12 cellular contexts compared by ENCODE assay signal in genomic region chr17:77491921-77492445, GRCh38.
DNase-seq lines count a peak whose midpoint lies in the region; ATAC-seq and TF ChIP-seq lines count a peak whose summit lies in the region.
"Had no signal": no experiment of that assay in that cellular context is flagged by ENCODE, and none has a peak within 500 bp of the region (broad histone marks: within the 10 kb centered on the region; RNA-seq: fewer than 3 reads in every experiment).

No MANE protein-coding gene starts in this region.

- TF ChIP-seq CTCF in CD8-positive, alpha-beta T cell (IDR thresholded peaks at IDR 0.05), result no peak
- no peak for TF ChIP-seq CTCF in mucosa of descending colon (IDR thresholded peaks at IDR 0.05)

- H3K9me3 Mint-ChIP-seq in CD8-positive, alpha-beta T cell, result no peaks in the 10 kb centered on the region
- H3K9me3 Mint-ChIP-seq in activated T-helper 17 cell treated with anti-CD3 and anti-CD28 coated beads, Interleukin-2, amount 50 U/mL, for 72 hours, result no peaks in the 10 kb centered on the region

- peaks cover 31% of the 10 kb centered on the region for H3K4me1 ChIP-seq in CD8-positive, alpha-beta T cell (ENCODE audit: insufficient read depth, low read length)
- no peaks in the 10 kb centered on the region for H3K4me1 ChIP-seq in mucosa of descending colon (ENCODE audit: low read depth)
- H3K4me1 ChIP-seq: body of pancreas had no signal

- H3K27me3 Mint-ChIP-seq in CD8-positive, alpha-beta T cell (ENCODE audit: low read depth), result no peaks in the 10 kb centered on the region
- H3K27me3 Mint-ChIP-seq in activated T-helper 17 cell treated with anti-CD3 and anti-CD28 coated beads, Interleukin-2, amount 50 U/mL, for 72 hours, result no peaks in the 10 kb centered on the region

- no peaks in the 10 kb centered on the region for H3K27me3 ChIP-seq in CD8-positive, alpha-beta T cell (ENCODE audit: insufficient read depth, low read length)
- H3K27me3 ChIP-seq in H7 (ENCODE audit: control insufficient read depth, insufficient read depth, low read length), result no peaks in the 10 kb centered on the region
- H3K27me3 ChIP-seq: body of pancreas had no signal

- peaks cover 82% of the 10 kb centered on the region for H3K36me3 ChIP-seq in CD8-positive, alpha-beta T cell (ENCODE audit: insufficient read depth, low read length)
- H3K36me3 ChIP-seq in H7 (replicated peaks; ENCODE audit: control insufficient read depth, insufficient read depth, low read length) (peaks cover 16% of the 10 kb centered on the region), mucosa of descending colon (ENCODE audit: low read depth) (peaks cover 10% of the 10 kb centered on the region)

- peak overlapping the region; percentile 47 for H3K4me3 Mint-ChIP-seq in CD8-positive, alpha-beta T cell
- no peak overlapping the region for H3K4me3 Mint-ChIP-seq in activated T-helper 17 cell treated with anti-CD3 and anti-CD28 coated beads, Interleukin-2, amount 50 U/mL, for 72 hours

- CTCF ChIA-PET in CD8-positive, alpha-beta T cell (lab: Charles Lee), result interaction anchor here (1.0 to 8.7 kb wide), 10 partner anchors 20 to 161 kb away, joined by 3 to 75 read pairs (median 4); no protein-coding TSS in a partner anchor

- H3K27ac ChIP-seq in CD8-positive, alpha-beta T cell (ENCODE audit: low read depth, low read length), result no peak overlapping the region
- H3K27ac ChIP-seq: body of pancreas, HL-60 had no signal

- intact Hi-C loops in CD8-positive, alpha-beta T cell (cut with DNase I, micrococcal nuclease), result loop anchor here in 1 of 2 experiments (10.0 kb wide), 1 partner anchor 397 kb away; no protein-coding TSS in a partner anchor
- intact Hi-C loops in mucosa of descending colon (cut with DNase I, micrococcal nuclease), result loop anchor here (5.0 to 10.0 kb wide), 3 partner anchors 57 to 160 kb away; no protein-coding TSS in a partner anchor

- DNase-seq in CD8-positive, alpha-beta T cell, result peak in 1 of 7 experiments; percentile 60
- DNase-seq in H7 (peak; percentile 35), mucosa of descending colon (peak in 2 of 3 donors; percentile 22 to 45), activated gamma-delta T cell (lab: John Stamatoyannopoulos, UW) (no peak), SW480 (ENCODE audit: low spot score) (no peak)
- DNase-seq: NCI-H146 had no signal

- POLR2A ChIA-PET in CD8-positive, alpha-beta T cell (lab: Charles Lee), result interaction anchor here (0.8 to 2.3 kb wide), 5 partner anchors 34 to 160 kb away, joined by 3 to 6 read pairs (median 3); no protein-coding TSS in a partner anchor

- H3K4me3 ChIP-seq in CD8-positive, alpha-beta T cell (ENCODE audit: low read depth, low read length), result no peak overlapping the region
- H3K4me3 ChIP-seq in H7 (ENCODE audit: insufficient read depth, low read depth, low read length) (no peak overlapping the region), mucosa of descending colon (no peak overlapping the region)
- H3K4me3 ChIP-seq: body of pancreas had no signal

- peak overlapping the region; percentile 84 for H3K27ac Mint-ChIP-seq in CD8-positive, alpha-beta T cell
- peak overlapping the region; percentile 83 for H3K27ac Mint-ChIP-seq in activated T-helper 17 cell treated with anti-CD3 and anti-CD28 coated beads, Interleukin-2, amount 50 U/mL, for 72 hours

- peaks cover 32% of the 10 kb centered on the region for H3K4me1 Mint-ChIP-seq in CD8-positive, alpha-beta T cell (ENCODE audit: low read depth)
- H3K4me1 Mint-ChIP-seq in activated T-helper 17 cell treated with anti-CD3 and anti-CD28 coated beads, Interleukin-2, amount 50 U/mL, for 72 hours, result no peaks in the 10 kb centered on the region

- peaks cover 89% of the 10 kb centered on the region for H3K36me3 Mint-ChIP-seq in CD8-positive, alpha-beta T cell
- peaks cover 93% of the 10 kb centered on the region for H3K36me3 Mint-ChIP-seq in activated T-helper 17 cell treated with anti-CD3 and anti-CD28 coated beads, Interleukin-2, amount 50 U/mL, for 72 hours (ENCODE audit: low read depth)

- ATAC-seq in CD8-positive, alpha-beta T cell, result peak; percentile 59
- peak; percentile 25 for ATAC-seq in activated T-helper 17 cell treated with anti-CD3 and anti-CD28 coated beads, Interleukin-2, amount 50 U/mL, for 72 hours (replicated peaks)
- ATAC-seq in mucosa of descending colon, result peak; percentile 26
- no peak for ATAC-seq in GM21360 (IDR thresholded peaks at IDR 0.05; ENCODE audit: unreplicated experiment)
- ATAC-seq in HG03442 (IDR thresholded peaks at IDR 0.05; ENCODE audit: unreplicated experiment), result no peak
- ATAC-seq: body of pancreas, HCT116 had no signal

- H3K9me3 ChIP-seq in CD8-positive, alpha-beta T cell (ENCODE audit: low read length), result no peaks in the 10 kb centered on the region
- no peaks in the 10 kb centered on the region for H3K9me3 ChIP-seq in mucosa of descending colon
- H3K9me3 ChIP-seq: body of pancreas had no signal

Comparison
In these comparisons a context has a peak if more than half of its experiments do, and no peak if none do; other contexts are left out.
1. ATAC-seq: peak in CD8-positive, alpha-beta T cell (single experiment), activated T-helper 17 cell treated with anti-CD3 and anti-CD28 coated beads, Interleukin-2, amount 50 U/mL, for 72 hours (single experiment) and mucosa of descending colon (single experiment); none in GM21360 (single experiment) and HG03442 (single experiment).
2. DNase-seq: peak in H7 (single experiment) and mucosa of descending colon (2 of 3); none in activated gamma-delta T cell (single experiment) and SW480 (single experiment).